Comparison of ENCODE assay signal across 1 cellular context in genomic region chr12:6202331-6202730, GRCh38.
TF ChIP-seq lines count a peak whose summit lies in the region.

No MANE protein-coding gene starts in this region.

TF ChIP-seq in endothelial cell of umbilical vein, 7 proteins besides CTCF, POLR2A, EP300 and RAD21 (continued from another document):
- TF ChIP-seq MAX (IDR thresholded peaks at IDR 0.05; ENCODE audit: insufficient read depth, insufficient read length) (no peak), FOS (IDR thresholded peaks at IDR 0.05; ENCODE audit: borderline replicate concordance, insufficient read depth, low read length) (no peak), EZH2 (IDR thresholded peaks at IDR 0.05; ENCODE audit: borderline replicate concordance, low read depth, low read length, severe bottlenecking) (no peak), GATA2 (IDR thresholded peaks at IDR 0.05; ENCODE audit: insufficient read depth, insufficient read length, low read depth, low read length) (no peak)
